Comparison of ENCODE assay signal across 29 cellular contexts in genomic region chr20:3398681-3399252, GRCh38. TPM values are rescaled to one million over a fixed set of nuclear protein-coding genes. Genes with fewer than 3 reads are reported as not detected.
DNase-seq lines count a peak whose midpoint lies in the region; ATAC-seq and TF ChIP-seq lines count a peak whose summit lies in the region.
"Had no signal": no experiment of that assay in that cellular context is flagged by ENCODE, and none has a peak within 500 bp of the region (broad histone marks: within the 10 kb centered on the region; RNA-seq: fewer than 3 reads in every experiment).

No MANE protein-coding gene starts in this region.

- in situ Hi-C loops in G401 (cut with HindIII; ENCODE audit: low sequenced_read_pairs), result no loop called here

- H3K27ac ChIP-seq in SJSA1 (peak overlapping the region; percentile 30; the same call in 1 of the 2 replicates), fibroblast of lung (ENCODE audit: insufficient read depth, low read length) (peak overlapping the region; percentile 40)
- H3K27ac ChIP-seq: body of pancreas, colonic mucosa, foreskin keratinocyte, HL-60, neural progenitor cell, psoas muscle, uterus had no signal

- no peak for ATAC-seq in left colon
- ATAC-seq: body of pancreas; foreskin keratinocyte; stimulated activated effector memory CD8-positive, alpha-beta T cell treated with anti-CD3 and anti-CD28 coated beads, Interleukin-12 subunit alpha, Interleukin-12 subunit beta, amount 100 ng/mL, for 72 hours had no signal

- intact Hi-C loops in left colon (cut with DNase I, micrococcal nuclease), result no loop called here

- no peak overlapping the region for H3K4me3 ChIP-seq in SJSA1
- no peak overlapping the region for H3K4me3 ChIP-seq in fibroblast of lung (replicated peaks in 1 of 4; ENCODE audit: control extremely low read depth in 1 of 4, insufficient read depth in 1 of 4, low read depth in 3 of 4, low read length in 4 of 4)
- H3K4me3 ChIP-seq: body of pancreas, colonic mucosa, lung, MG63, neural progenitor cell, psoas muscle, skin epidermis, uterus had no signal

- H3K36me3 ChIP-seq in SJSA1 (no peaks in the 10 kb centered on the region), fibroblast of lung (ENCODE audit: control insufficient read depth, insufficient read depth, low read length) (no peaks in the 10 kb centered on the region)
- H3K36me3 ChIP-seq: colonic mucosa, MG63, neural progenitor cell, uterus had no signal

- peaks cover 59% of the 10 kb centered on the region for H3K79me2 ChIP-seq in fibroblast of lung (ENCODE audit: control insufficient read depth, insufficient read depth, low read length)

- TF ChIP-seq CTCF in fibroblast of lung (conservative IDR thresholded peaks at IDR 0.05 in 1 of 2, IDR thresholded peaks at IDR 0.05 in 1 of 2; ENCODE audit: low read depth in 1 of 2, low read length in 2 of 2), result no peak

- H2AFZ ChIP-seq in fibroblast of lung (ENCODE audit: low read length), result no peak overlapping the region
- H2AFZ ChIP-seq: neural progenitor cell had no signal

- H4K20me1 ChIP-seq in fibroblast of lung (ENCODE audit: control insufficient read depth, extremely low read depth, insufficient read depth, low read length), result no peaks in the 10 kb centered on the region

- H3K9me3 ChIP-seq in SJSA1 (replicated peaks) (no peaks in the 10 kb centered on the region), fibroblast of lung (ENCODE audit: control insufficient read depth, insufficient read depth, low read depth, low read length) (no peaks in the 10 kb centered on the region)
- H3K9me3 ChIP-seq: body of pancreas, colonic mucosa, psoas muscle, uterus had no signal

- no peak overlapping the region for H3K9ac ChIP-seq in fibroblast of lung (ENCODE audit: insufficient read depth, low read length)
- H3K9ac ChIP-seq: neural progenitor cell had no signal

- H3K27me3 ChIP-seq in SJSA1 (replicated peaks) (no peaks in the 10 kb centered on the region), fibroblast of lung (ENCODE audit: control insufficient read depth, insufficient read depth, low read length) (no peaks in the 10 kb centered on the region)
- H3K27me3 ChIP-seq: body of pancreas, colonic mucosa, foreskin keratinocyte, MG63, neural progenitor cell, uterus had no signal

- no peak overlapping the region for H3K4me2 ChIP-seq in fibroblast of lung (ENCODE audit: extremely low read depth, insufficient read depth, low read length)
- H3K4me2 ChIP-seq: neural progenitor cell had no signal

- DNase-seq in G401 (ENCODE audit: low spot score) (peak; percentile 54), SJSA1 (ENCODE audit: low read depth in 1 of 2, low spot score in 2 of 2) (peak in 1 of 2 experiments; percentile 75), fibroblast of lung (ENCODE audit: low read depth in 2 of 2) (peak; percentile 18 to 60), renal cortical epithelial cell (ENCODE audit: low read depth) (peak; percentile 51), NCI-H2107 (lab: John Stamatoyannopoulos, UW) (no peak), left colon (no peak), NCI-H226 (no peak)
- DNase-seq in stimulated activated CD4-positive, alpha-beta T cell treated with anti-CD3 and anti-CD28 coated beads, Interleukin-4, amount 100 ng/mL, for 4 hours, result no peak
- DNase-seq: activated B cell treated with CpG ODN at 0.5 μM for 24 hours; activated CD4-positive, alpha-beta T cell treated with anti-CD3 and anti-CD28 coated beads, Interleukin-2, amount 50 U/mL, for 4 hours; activated CD8-positive, alpha-beta memory T cell treated with anti-CD3 and anti-CD28 coated beads, Interleukin-2, amount 50 U/mL, for 48 hours; body of pancreas; colonic mucosa; DMS79; endodermal cell; foreskin keratinocyte; hippocampal formation; MG63; NCI-H1436; NCI-H526; psoas muscle; stimulated activated CD4-positive, alpha-beta T cell treated with anti-CD3 and anti-CD28 coated beads, Interleukin-1b, Interleukin-23, amount 100 ng/mL, for 48 hours; T-helper 9 cell; uterus had no signal

- H3K4me1 ChIP-seq in SJSA1 (replicated peaks), result peaks cover 25% of the 10 kb centered on the region
- H3K4me1 ChIP-seq in fibroblast of lung (ENCODE audit: control insufficient read depth, extremely low read depth, insufficient read depth, low read length), result peaks cover 8% of the 10 kb centered on the region
- H3K4me1 ChIP-seq: colonic mucosa, foreskin keratinocyte, neural progenitor cell, uterus had no signal

RNA-seq across cellular contexts. Expression of gene DNAAF9, which starts 8.7 kb away (rescaled TPM):
- 6.1 and 7.8 TPM in 2 replicates for total RNA-seq in G401 (2014; rRNA removed; shearing (Covaris generic))
- 9.4 and 12.3 TPM in 2 replicates for total RNA-seq in SJSA1 (2014; rRNA removed; shearing (Covaris generic))
- total RNA-seq in fibroblast of lung, result 11.8 and 19.2 TPM in 2 replicates
- 10.6 and 11.7 TPM in 2 replicates for polyA plus RNA-seq in fibroblast of lung
- polyA plus RNA-seq in fibroblast of lung (2012), result 6.6 and 8.1 TPM in 2 replicates
- polyA minus RNA-seq in fibroblast of lung (ENCODE audit: low replicate concordance), result 9.7 and 10.0 TPM in 2 replicates
- 6.8 and 22.0 TPM in 2 replicates for total RNA-seq in renal cortical epithelial cell
- 1 to 10 TPM; 1.6 to 5.1 TPM for total RNA-seq in left colon

Comparison
In these comparisons a context has a peak if more than half of its experiments do, and no peak if none do; other contexts are left out.
1. DNase-seq: peak in G401 (single experiment), fibroblast of lung (2 of 2) and renal cortical epithelial cell (single experiment); none in stimulated activated CD4-positive, alpha-beta T cell treated with anti-CD3 and anti-CD28 coated beads, Interleukin-4, amount 100 ng/mL, for 4 hours (0 of 2), NCI-H2107 (single experiment), left colon (0 of 2) and NCI-H226 (single experiment).